ENCODE assay signal across 7 cellular contexts in the genomic region with DNA sequence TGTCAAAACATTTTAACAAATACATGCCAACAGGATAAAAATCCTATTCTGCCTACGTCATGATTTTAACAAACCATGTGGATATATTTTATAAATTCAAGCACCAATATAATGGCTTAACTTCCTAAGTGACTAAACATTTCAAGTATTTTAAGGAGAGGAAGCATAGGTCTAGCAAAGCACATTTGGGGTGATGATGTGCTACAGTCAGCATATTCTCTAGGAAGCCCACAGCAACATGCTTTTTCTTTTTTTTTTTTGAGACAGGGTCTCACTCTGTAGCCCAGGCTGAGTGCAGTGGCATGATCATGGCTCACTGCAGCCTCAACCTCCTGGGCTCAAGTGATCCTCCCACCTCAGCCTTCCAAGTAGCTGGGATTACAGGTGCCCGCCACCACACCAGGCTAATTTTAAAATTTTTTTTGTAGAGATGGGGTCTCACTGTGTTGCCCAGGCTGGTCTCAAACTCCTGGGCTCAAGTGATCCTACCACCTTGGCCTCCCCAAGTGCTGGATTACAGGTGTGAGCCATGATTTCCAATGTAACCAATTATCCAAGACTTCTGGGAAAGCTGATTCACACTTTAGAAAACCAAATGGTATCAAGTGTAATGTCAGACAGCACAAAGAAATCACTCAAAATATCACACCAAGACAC. TPM values are rescaled to one million over a fixed set of nuclear protein-coding genes. Genes with fewer than 3 reads are reported as not detected.
DNase-seq lines count a peak whose midpoint lies in the region; ATAC-seq, FAIRE-seq and TF ChIP-seq lines count a peak whose summit lies in the region.
"Not testable (repeated sequence)": the region's sequence is repeated elsewhere in the genome, so short reads cannot be mapped to it uniquely, and the experiment has no call there.

No MANE protein-coding gene starts in this region.

- TF ChIP-seq POLR2A in HepG2 (IDR thresholded peaks at IDR 0.05; ENCODE audit: insufficient read depth in 1 of 2, low read depth in 2 of 2, low read length in 2 of 2) = not testable (repeated sequence)

- not testable (repeated sequence) for H3K4me1 ChIP-seq in A673 (ENCODE audit: insufficient read depth, low read length, poor library complexity, severe bottlenecking)
- peaks cover 32% of the 10 kb centered on the region for H3K4me1 ChIP-seq in HepG2 (ENCODE audit: insufficient read depth, low read length)

- 96% methylated on average over 2 of the region's 2 CpGs for WGBS in HepG2 (ENCODE audit: low lambda C conversion rate)

- TF ChIP-seq CTCF in A673 (conservative IDR thresholded peaks at IDR 0.05; ENCODE audit: low read depth, low read length); HepG2 (CRISPR knock-in tag; IDR thresholded peaks at IDR 0.05): not testable (repeated sequence)

- TF ChIP-seq EP300 in HepG2 (IDR thresholded peaks at IDR 0.05; ENCODE audit: low read depth in 2 of 2, low read length in 2 of 2); HepG2 (CRISPR knock-in tag; IDR thresholded peaks at IDR 0.05; ENCODE audit: borderline replicate concordance): not testable (repeated sequence)

- CTCF ChIA-PET in A673 (lab: Charles Lee); HepG2 (lab: Yijun Ruan, JAX; ENCODE audit: low intra/inter-chr PET ratio, low total read pairs): not testable (repeated sequence)
- CTCF ChIA-PET in activated CD4-positive, alpha-beta memory T cell treated with anti-CD3 and anti-CD28 coated beads for 36 hours (lab: Charles Lee) = interaction anchor here (1.0 to 5.2 kb wide), 2 partner anchors 8 to 318 kb away, joined by 3 to 44 read pairs; no protein-coding TSS in a partner anchor
- CTCF ChIA-PET in activated naive CD4-positive, alpha-beta T cell treated with anti-CD3 and anti-CD28 coated beads for 36 hours (lab: Charles Lee) = interaction anchor here (1.0 to 1.9 kb wide), 3 partner anchors 7 to 34 kb away, joined by 3 to 9 read pairs (median 7); no protein-coding TSS in a partner anchor

- peaks cover 17 to 29% (median 29%) of the 10 kb centered on the region in 3 donors for H3K4me1 Mint-ChIP-seq in IgD-negative memory B cell
- peaks cover 52% of the 10 kb centered on the region for H3K4me1 Mint-ChIP-seq in activated CD4-positive, alpha-beta memory T cell treated with anti-CD3 and anti-CD28 coated beads for 36 hours (ENCODE audit: low read depth)
- peaks cover 55% of the 10 kb centered on the region for H3K4me1 Mint-ChIP-seq in activated naive CD4-positive, alpha-beta T cell treated with anti-CD3 and anti-CD28 coated beads for 36 hours (ENCODE audit: low read depth)
- H3K4me1 Mint-ChIP-seq in activated naive CD8-positive, alpha-beta T cell treated with anti-CD3 and anti-CD28 coated beads, Interleukin-2, amount 50 U/mL, for 24 hours = peaks cover 58% of the 10 kb centered on the region
- peaks cover 60% of the 10 kb centered on the region for H3K4me1 Mint-ChIP-seq in stimulated activated naive CD8-positive, alpha-beta T cell treated with anti-CD3 and anti-CD28 coated beads, Interleukin-15, Interleukin-2, amounts not matched to agents 100 ng/mL and 50 ng/mL, for 24 hours (ENCODE audit: low read depth)

- not testable (repeated sequence) for ATAC-seq in activated naive CD8-positive, alpha-beta T cell treated with anti-CD3 and anti-CD28 coated beads, Interleukin-2, amount 50 U/mL, for 24 hours; HepG2

- H3K79me2 ChIP-seq in HepG2 (ENCODE audit: insufficient read depth, low read length) = peaks cover 27% of the 10 kb centered on the region

- TF ChIP-seq RAD21 in HepG2 (CRISPR knock-in tag; IDR thresholded peaks at IDR 0.05) = not testable (repeated sequence)

- not testable (repeated sequence) for H3K4me2 ChIP-seq in HepG2 (ENCODE audit: low read depth, low read length)

- H3K36me3 ChIP-seq in A673 (ENCODE audit: insufficient read depth, low read length, poor library complexity, severe bottlenecking) = peaks cover 67% of the 10 kb centered on the region
- H3K36me3 ChIP-seq in HepG2 (replicated peaks in 1 of 2; ENCODE audit: control insufficient read depth in 1 of 2, insufficient read depth in 2 of 2, low read length in 2 of 2) = peaks cover 28 to 61% of the 10 kb centered on the region in 2 experiments

- H3K4me3 Mint-ChIP-seq in IgD-negative memory B cell; activated CD4-positive, alpha-beta memory T cell treated with anti-CD3 and anti-CD28 coated beads for 36 hours; activated naive CD4-positive, alpha-beta T cell treated with anti-CD3 and anti-CD28 coated beads for 36 hours: not testable (repeated sequence)
- peak overlapping the region; percentile 49 for H3K4me3 Mint-ChIP-seq in activated naive CD8-positive, alpha-beta T cell treated with anti-CD3 and anti-CD28 coated beads, Interleukin-2, amount 50 U/mL, for 24 hours
- peak overlapping the region; percentile 17 for H3K4me3 Mint-ChIP-seq in stimulated activated naive CD8-positive, alpha-beta T cell treated with anti-CD3 and anti-CD28 coated beads, Interleukin-15, Interleukin-2, amounts not matched to agents 100 ng/mL and 50 ng/mL, for 24 hours

- H3K4me3 ChIP-seq in A673 (ENCODE audit: low read depth, low read length, poor library complexity, severe bottlenecking); HepG2 (replicated peaks in 1 of 3; ENCODE audit: insufficient read depth in 1 of 3, low read depth in 2 of 3, low read length in 3 of 3): not testable (repeated sequence)

- H3K9me3 ChIP-seq in A673 (ENCODE audit: low read depth, low read length, poor library complexity, severe bottlenecking); HepG2 (ENCODE audit: low read length): not testable (repeated sequence)

- BruUV-seq in A673 (replicated peaks; lab: Mats Ljungman, UMichigan); HepG2 (replicated peaks; lab: Mats Ljungman, UMichigan): not testable (repeated sequence)

- FAIRE-seq in HepG2 (lab: Jason Lieb, UNC) = not testable (repeated sequence)

- not testable (repeated sequence) for H4K20me1 ChIP-seq in HepG2 (ENCODE audit: insufficient read depth, low read length)

- peak overlapping the region; percentile 8 for H3K27ac ChIP-seq in A673 (ENCODE audit: low read depth, low read length, poor library complexity, severe bottlenecking)
- not testable (repeated sequence) for H3K27ac ChIP-seq in HepG2 (ENCODE audit: extremely low read length, insufficient read depth, low read length)

- H3K9ac ChIP-seq in HepG2 (ENCODE audit: insufficient read depth, low read depth, low read length) = not testable (repeated sequence)

- not testable (repeated sequence) for DNase-seq in A673 (ENCODE audit: low spot score); activated CD4-positive, alpha-beta memory T cell treated with anti-CD3 and anti-CD28 coated beads for 36 hours; activated naive CD4-positive, alpha-beta T cell treated with anti-CD3 and anti-CD28 coated beads for 36 hours; activated naive CD8-positive, alpha-beta T cell treated with anti-CD3 and anti-CD28 coated beads, Interleukin-2, amount 50 U/mL, for 24 hours; HepG2 (ENCODE audit: low spot score)

- H3K9me3 Mint-ChIP-seq in IgD-negative memory B cell; activated CD4-positive, alpha-beta memory T cell treated with anti-CD3 and anti-CD28 coated beads for 36 hours; activated naive CD4-positive, alpha-beta T cell treated with anti-CD3 and anti-CD28 coated beads for 36 hours; activated naive CD8-positive, alpha-beta T cell treated with anti-CD3 and anti-CD28 coated beads, Interleukin-2, amount 50 U/mL, for 24 hours; stimulated activated naive CD8-positive, alpha-beta T cell treated with anti-CD3 and anti-CD28 coated beads, Interleukin-15, Interleukin-2, amounts not matched to agents 100 ng/mL and 50 ng/mL, for 24 hours: not testable (repeated sequence)

- H3K36me3 Mint-ChIP-seq in IgD-negative memory B cell = not testable (repeated sequence)
- peaks cover 56% of the 10 kb centered on the region for H3K36me3 Mint-ChIP-seq in activated CD4-positive, alpha-beta memory T cell treated with anti-CD3 and anti-CD28 coated beads for 36 hours
- peaks cover 64% of the 10 kb centered on the region for H3K36me3 Mint-ChIP-seq in activated naive CD4-positive, alpha-beta T cell treated with anti-CD3 and anti-CD28 coated beads for 36 hours (ENCODE audit: low read depth)
- peaks cover 78% of the 10 kb centered on the region for H3K36me3 Mint-ChIP-seq in activated naive CD8-positive, alpha-beta T cell treated with anti-CD3 and anti-CD28 coated beads, Interleukin-2, amount 50 U/mL, for 24 hours (ENCODE audit: low read depth)
- peaks cover 75% of the 10 kb centered on the region for H3K36me3 Mint-ChIP-seq in stimulated activated naive CD8-positive, alpha-beta T cell treated with anti-CD3 and anti-CD28 coated beads, Interleukin-15, Interleukin-2, amounts not matched to agents 100 ng/mL and 50 ng/mL, for 24 hours (ENCODE audit: low read depth)

- POLR2A ChIA-PET in A673 (lab: Charles Lee; ENCODE audit: low non-redundant PET) = interaction anchor here (0.7 kb wide), 1 partner anchor 15 kb away, joined by 3 read pairs; no protein-coding TSS in a partner anchor
- POLR2A ChIA-PET in activated CD4-positive, alpha-beta memory T cell treated with anti-CD3 and anti-CD28 coated beads for 36 hours (lab: Charles Lee); HepG2 (lab: Yijun Ruan, JAX): not testable (repeated sequence)

- peak overlapping the region in 2 of 3 donors; percentile 1 to 19 for H3K27ac Mint-ChIP-seq in IgD-negative memory B cell
- H3K27ac Mint-ChIP-seq in activated CD4-positive, alpha-beta memory T cell treated with anti-CD3 and anti-CD28 coated beads for 36 hours = peak overlapping the region; percentile 85
- peak overlapping the region; percentile 91 for H3K27ac Mint-ChIP-seq in activated naive CD4-positive, alpha-beta T cell treated with anti-CD3 and anti-CD28 coated beads for 36 hours
- peak overlapping the region; percentile 81 for H3K27ac Mint-ChIP-seq in activated naive CD8-positive, alpha-beta T cell treated with anti-CD3 and anti-CD28 coated beads, Interleukin-2, amount 50 U/mL, for 24 hours
- peak overlapping the region; percentile 77 for H3K27ac Mint-ChIP-seq in stimulated activated naive CD8-positive, alpha-beta T cell treated with anti-CD3 and anti-CD28 coated beads, Interleukin-15, Interleukin-2, amounts not matched to agents 100 ng/mL and 50 ng/mL, for 24 hours

- H2AFZ ChIP-seq in HepG2 (ENCODE audit: low read length) = not testable (repeated sequence)

- intact Hi-C loops in A673 (cut with micrococcal nuclease; ENCODE audit: unreplicated experiment); activated naive CD4-positive, alpha-beta T cell treated with anti-CD3 and anti-CD28 coated beads for 36 hours (cut with micrococcal nuclease); HepG2 (cut with micrococcal nuclease; ENCODE audit: unreplicated experiment): not testable (repeated sequence)
- intact Hi-C loops in activated CD4-positive, alpha-beta memory T cell treated with anti-CD3 and anti-CD28 coated beads for 36 hours (cut with micrococcal nuclease) = loop anchor here (10.0 kb wide), 1 partner anchor 658 kb away; no protein-coding TSS in a partner anchor

- H3K27me3 Mint-ChIP-seq in IgD-negative memory B cell; activated CD4-positive, alpha-beta memory T cell treated with anti-CD3 and anti-CD28 coated beads for 36 hours; activated naive CD4-positive, alpha-beta T cell treated with anti-CD3 and anti-CD28 coated beads for 36 hours (ENCODE audit: low read depth); activated naive CD8-positive, alpha-beta T cell treated with anti-CD3 and anti-CD28 coated beads, Interleukin-2, amount 50 U/mL, for 24 hours; stimulated activated naive CD8-positive, alpha-beta T cell treated with anti-CD3 and anti-CD28 coated beads, Interleukin-15, Interleukin-2, amounts not matched to agents 100 ng/mL and 50 ng/mL, for 24 hours: not testable (repeated sequence)

- not testable (repeated sequence) for H3K27me3 ChIP-seq in A673 (replicated peaks; ENCODE audit: insufficient read depth, low read depth, low read length, poor library complexity); HepG2 (ENCODE audit: control insufficient read depth in 1 of 2, insufficient read depth in 2 of 2, low read length in 2 of 2)

- in situ Hi-C loops in HepG2 (cut with HindIII; ENCODE audit: extremely low pct_ligation_motif_present, low pct_unique_long_range_greater_than_20kb) = loop anchor here (25.0 kb wide), 1 partner anchor 630 kb away; no protein-coding TSS in a partner anchor

RNA-seq across cellular contexts. Expression of a gene that starts 5.5 kb away (rescaled TPM):
- total RNA-seq in A673 (2021) = 221 and 269 TPM in 2 replicates
- polyA plus RNA-seq in IgD-negative memory B cell = 207 TPM
- total RNA-seq in activated CD4-positive, alpha-beta memory T cell treated with anti-CD3 and anti-CD28 coated beads for 36 hours = 100 to 1,000 TPM; 138 to 142 TPM
- total RNA-seq in activated naive CD4-positive, alpha-beta T cell treated with anti-CD3 and anti-CD28 coated beads for 36 hours = 100 to 1,000 TPM; 174 to 177 TPM
- total RNA-seq in HepG2 (2016; rRNA removed; fragmentation: Illumina TruSeq; extraction: Trizol) = 371 and 422 TPM in 2 replicates
- 747 and 845 TPM in 2 replicates for total RNA-seq in HepG2 (2016; cell fraction: cytosol; rRNA removed; fragmentation: Illumina TruSeq; extraction: Trizol; ENCODE audit: low read depth)
- 382 and 405 TPM in 2 replicates for total RNA-seq in HepG2 (2016; cell fraction: insoluble cytoplasmic fraction; rRNA removed; fragmentation: Illumina TruSeq; extraction: Trizol)
- 1,179 and 1,380 TPM in 2 replicates for total RNA-seq in HepG2 (2016; cell fraction: membrane; rRNA removed; fragmentation: Illumina TruSeq; extraction: Trizol)
- total RNA-seq in HepG2 (2016; cell fraction: nucleus; rRNA removed; fragmentation: Illumina TruSeq; extraction: Trizol) = 154 and 170 TPM in 2 replicates
- polyA plus RNA-seq in HepG2 (2011; rRNA removed) = 105 and 142 TPM in 2 replicates
- polyA plus RNA-seq in HepG2 (2011; cell fraction: cytosol; rRNA removed) = 93.6 and 131 TPM in 2 replicates
- 44.5 and 56.5 TPM in 2 replicates for polyA plus RNA-seq in HepG2 (2011; cell fraction: nucleus; rRNA removed)
- polyA plus RNA-seq in HepG2 (2012) = 108 and 109 TPM in 2 replicates
- polyA plus RNA-seq in HepG2 (2016; cell fraction: cytosol; fragmentation: Illumina TruSeq; extraction: Trizol; ENCODE audit: low read depth) = 923 and 940 TPM in 2 replicates
- 367 and 392 TPM in 2 replicates for polyA plus RNA-seq in HepG2 (2016; cell fraction: insoluble cytoplasmic fraction; fragmentation: Illumina TruSeq; extraction: Trizol; ENCODE audit: low read depth)
- polyA plus RNA-seq in HepG2 (2016; cell fraction: membrane; fragmentation: Illumina TruSeq; extraction: Trizol; ENCODE audit: low read depth) = 1,008 and 1,080 TPM in 2 replicates
- polyA plus RNA-seq in HepG2 (2016; cell fraction: nucleus; fragmentation: Illumina TruSeq; extraction: Trizol; ENCODE audit: insufficient read depth, low read depth) = 235 and 237 TPM in 2 replicates
- 64.0 and 223 TPM in 2 replicates for polyA minus RNA-seq in HepG2 (2011; rRNA and poly(A)+ RNA removed; ENCODE audit: low replicate concordance)
- 53.3 and 58.5 TPM in 2 replicates for polyA minus RNA-seq in HepG2 (2011; cell fraction: cytosol; rRNA and poly(A)+ RNA removed)
- polyA minus RNA-seq in HepG2 (2011; cell fraction: nucleus; rRNA and poly(A)+ RNA removed) = 32.7 and 35.2 TPM in 2 replicates

Comparison
In these comparisons a context has a peak if more than half of its experiments do, and no peak if none do; other contexts are left out.
1. H3K27ac Mint-ChIP-seq: peak in every context shown above with its lines; median percentile 91 in activated naive CD4-positive, alpha-beta T cell treated with anti-CD3 and anti-CD28 coated beads for 36 hours; 85 in activated CD4-positive, alpha-beta memory T cell treated with anti-CD3 and anti-CD28 coated beads for 36 hours; 81 in activated naive CD8-positive, alpha-beta T cell treated with anti-CD3 and anti-CD28 coated beads, Interleukin-2, amount 50 U/mL, for 24 hours; 77 in stimulated activated naive CD8-positive, alpha-beta T cell treated with anti-CD3 and anti-CD28 coated beads, Interleukin-15, Interleukin-2, amounts not matched to agents 100 ng/mL and 50 ng/mL, for 24 hours; 10 in IgD-negative memory B cell.